ENCODE assay signal across 21 cellular contexts in genomic region chr1:7420706-7421105, GRCh38.
DNase-seq lines count a peak whose midpoint lies in the region; ATAC-seq and TF ChIP-seq lines count a peak whose summit lies in the region.
"Had no signal": no experiment of that assay in that cellular context is flagged by ENCODE, and none has a peak within 500 bp of the region (broad histone marks: within the 10 kb centered on the region; RNA-seq: fewer than 3 reads in every experiment).

No MANE protein-coding gene starts in this region.

- H3K27me3 ChIP-seq in left ventricle myocardium inferior (ENCODE audit: low read depth): no peaks in the 10 kb centered on the region
- H3K27me3 ChIP-seq in endodermal cell (ENCODE audit: control insufficient read depth, insufficient read depth, low read length, poor library complexity, severe bottlenecking): no peaks in the 10 kb centered on the region
- H3K27me3 ChIP-seq: BLaER1 treated with 17β-estradiol and CSF1 and Interleukin-3, amounts not matched to agents 10 nM and 100 nM; colonic mucosa; neutrophil had no signal

- H3K4me3 Mint-ChIP-seq in endodermal cell (no peak overlapping the region), progenitor cell of endocrine pancreas (ENCODE audit: low read depth) (no peak overlapping the region), immature natural killer cell (no peak overlapping the region)
- H3K4me3 Mint-ChIP-seq: activated naive CD8-positive, alpha-beta T cell treated with anti-CD3 and anti-CD28 coated beads for 36 hours; brain had no signal

- H3K9me3 Mint-ChIP-seq in endodermal cell (peaks cover 36% of the 10 kb centered on the region), progenitor cell of endocrine pancreas (ENCODE audit: low read depth) (peaks cover 14% of the 10 kb centered on the region), immature natural killer cell (peaks cover 0 to 5% (median 0%) of the 10 kb centered on the region in 6 donors)

- TF ChIP-seq CTCF in left ventricle myocardium inferior (IDR thresholded peaks at IDR 0.05; ENCODE audit: borderline replicate concordance): no peak
- TF ChIP-seq CTCF in endodermal cell (conservative IDR thresholded peaks at IDR 0.05): no peak
- TF ChIP-seq CTCF in progenitor cell of endocrine pancreas (IDR thresholded peaks at IDR 0.05; ENCODE audit: unreplicated experiment): no peak

- peaks cover 5% of the 10 kb centered on the region for H3K27me3 Mint-ChIP-seq in endodermal cell (ENCODE audit: insufficient read depth)
- peaks cover 3% of the 10 kb centered on the region for H3K27me3 Mint-ChIP-seq in progenitor cell of endocrine pancreas
- H3K27me3 Mint-ChIP-seq in immature natural killer cell (ENCODE audit: low read depth in 3 of 3): peaks cover 2 to 7% (median 2%) of the 10 kb centered on the region in 3 donors
- H3K27me3 Mint-ChIP-seq: brain had no signal

- H3K9ac ChIP-seq in endodermal cell (ENCODE audit: extremely low read depth, low read length, poor library complexity, severe bottlenecking): no peak overlapping the region
- H3K9ac ChIP-seq: BLaER1 treated with 17β-estradiol and CSF1 and Interleukin-3, amounts not matched to agents 10 nM and 100 nM had no signal

- H3K4me3 ChIP-seq in left ventricle myocardium inferior (no peak overlapping the region), endodermal cell (ENCODE audit: low read length) (no peak overlapping the region)
- H3K4me3 ChIP-seq: BLaER1 treated with 17β-estradiol and CSF1 and Interleukin-3, amounts not matched to agents 10 nM and 100 nM; colonic mucosa had no signal

- H3K27ac ChIP-seq in left ventricle myocardium inferior (replicated peaks) (no peak overlapping the region), endodermal cell (ENCODE audit: low read depth, low read length) (no peak overlapping the region)
- H3K27ac ChIP-seq: BLaER1 treated with 17β-estradiol and CSF1 and Interleukin-3, amounts not matched to agents 10 nM and 100 nM; colonic mucosa; neutrophil had no signal

- H3K4me1 ChIP-seq in left ventricle myocardium inferior (no peaks in the 10 kb centered on the region), endodermal cell (ENCODE audit: control insufficient read depth, insufficient read depth, low read length) (no peaks in the 10 kb centered on the region)
- H3K4me1 ChIP-seq: BLaER1 treated with 17β-estradiol and CSF1 and Interleukin-3, amounts not matched to agents 10 nM and 100 nM; colonic mucosa had no signal

- H3K36me3 Mint-ChIP-seq in endodermal cell (ENCODE audit: low read depth) (no peaks in the 10 kb centered on the region), progenitor cell of endocrine pancreas (ENCODE audit: insufficient read depth) (peaks cover 2% of the 10 kb centered on the region), immature natural killer cell (no peaks in the 10 kb centered on the region)
- H3K36me3 Mint-ChIP-seq: activated naive CD8-positive, alpha-beta T cell treated with anti-CD3 and anti-CD28 coated beads for 36 hours had no signal

- no peaks in the 10 kb centered on the region for H3K4me1 Mint-ChIP-seq in endodermal cell
- H3K4me1 Mint-ChIP-seq in progenitor cell of endocrine pancreas (ENCODE audit: low read depth): no peaks in the 10 kb centered on the region
- no peaks in the 10 kb centered on the region for H3K4me1 Mint-ChIP-seq in immature natural killer cell

- ATAC-seq in left cardiac atrium (no peak), GM18907 (IDR thresholded peaks at IDR 0.05; ENCODE audit: unreplicated experiment) (no peak), GM18861 (IDR thresholded peaks at IDR 0.05; ENCODE audit: unreplicated experiment) (no peak)
- ATAC-seq: stimulated activated naive CD8-positive, alpha-beta T cell treated with anti-CD3 and anti-CD28 coated beads, Interleukin-15, Interleukin-2, amounts not matched to agents 100 U/mL and 50 U/mL, for 24 hours had no signal

- DNase-seq in left cardiac atrium: peak; percentile 10
- no peak for DNase-seq in left ventricle myocardium inferior
- DNase-seq in endodermal cell: peak; percentile 17
- peak; percentile 4 for DNase-seq in progenitor cell of endocrine pancreas (ENCODE audit: low spot score, unreplicated experiment)
- no peak for DNase-seq in NCI-H2171 treated with DMSO at 0.1 percent for 48 hours (lab: John Stamatoyannopoulos, UW)
- DNase-seq in immature natural killer cell: no peak
- DNase-seq: ACHN; activated naive CD8-positive, alpha-beta T cell treated with anti-CD3 and anti-CD28 coated beads for 36 hours; colonic mucosa; Karpas-422; NCI-H187; NCI-H774; SHP77; stimulated activated CD4-positive, alpha-beta T cell treated with anti-CD3 and anti-CD28 coated beads, Interleukin-4, amount 100 ng/mL, for 4 hours; stimulated activated naive CD8-positive, alpha-beta T cell treated with anti-CD3 and anti-CD28 coated beads, Interleukin-15, Interleukin-2, amounts not matched to agents 100 U/mL and 50 U/mL, for 24 hours; trophoblast cell had no signal

- H3K9me3 ChIP-seq in left ventricle myocardium inferior (replicated peaks): peaks cover 8% of the 10 kb centered on the region
- peaks cover 7% of the 10 kb centered on the region for H3K9me3 ChIP-seq in endodermal cell (ENCODE audit: control insufficient read depth, low read length)
- H3K9me3 ChIP-seq: colonic mucosa, neutrophil had no signal

- WGBS in endodermal cell (ENCODE audit: insufficient coverage in 1 of 2, insufficient read length in 1 of 2), 2 experiments: 88 to 100% methylated on average over 1 to 3 of the region's 3 CpGs

- H3K36me3 ChIP-seq in left ventricle myocardium inferior: no peaks in the 10 kb centered on the region
- no peaks in the 10 kb centered on the region for H3K36me3 ChIP-seq in endodermal cell (ENCODE audit: control insufficient read depth, insufficient read depth, low read length)
- H3K36me3 ChIP-seq: BLaER1 treated with 17β-estradiol and CSF1 and Interleukin-3, amounts not matched to agents 10 nM and 100 nM; colonic mucosa; neutrophil had no signal

- no peak overlapping the region for H3K27ac Mint-ChIP-seq in endodermal cell
- no peak overlapping the region for H3K27ac Mint-ChIP-seq in progenitor cell of endocrine pancreas
- no peak overlapping the region for H3K27ac Mint-ChIP-seq in immature natural killer cell
- H3K27ac Mint-ChIP-seq: activated naive CD8-positive, alpha-beta T cell treated with anti-CD3 and anti-CD28 coated beads for 36 hours; brain had no signal

- intact Hi-C loops in left cardiac atrium (cut with DNase I): no loop called here
- intact Hi-C loops in left ventricle myocardium inferior (cut with micrococcal nuclease): no loop called here

Comparison
In these comparisons a context has a peak if more than half of its experiments do, and no peak if none do; other contexts are left out.
1. DNase-seq: peak in left cardiac atrium (single experiment), endodermal cell (single experiment) and progenitor cell of endocrine pancreas (single experiment); none in left ventricle myocardium inferior (single experiment), NCI-H2171 treated with DMSO at 0.1 percent for 48 hours (single experiment) and immature natural killer cell (0 of 3).